In the genomic region with DNA sequence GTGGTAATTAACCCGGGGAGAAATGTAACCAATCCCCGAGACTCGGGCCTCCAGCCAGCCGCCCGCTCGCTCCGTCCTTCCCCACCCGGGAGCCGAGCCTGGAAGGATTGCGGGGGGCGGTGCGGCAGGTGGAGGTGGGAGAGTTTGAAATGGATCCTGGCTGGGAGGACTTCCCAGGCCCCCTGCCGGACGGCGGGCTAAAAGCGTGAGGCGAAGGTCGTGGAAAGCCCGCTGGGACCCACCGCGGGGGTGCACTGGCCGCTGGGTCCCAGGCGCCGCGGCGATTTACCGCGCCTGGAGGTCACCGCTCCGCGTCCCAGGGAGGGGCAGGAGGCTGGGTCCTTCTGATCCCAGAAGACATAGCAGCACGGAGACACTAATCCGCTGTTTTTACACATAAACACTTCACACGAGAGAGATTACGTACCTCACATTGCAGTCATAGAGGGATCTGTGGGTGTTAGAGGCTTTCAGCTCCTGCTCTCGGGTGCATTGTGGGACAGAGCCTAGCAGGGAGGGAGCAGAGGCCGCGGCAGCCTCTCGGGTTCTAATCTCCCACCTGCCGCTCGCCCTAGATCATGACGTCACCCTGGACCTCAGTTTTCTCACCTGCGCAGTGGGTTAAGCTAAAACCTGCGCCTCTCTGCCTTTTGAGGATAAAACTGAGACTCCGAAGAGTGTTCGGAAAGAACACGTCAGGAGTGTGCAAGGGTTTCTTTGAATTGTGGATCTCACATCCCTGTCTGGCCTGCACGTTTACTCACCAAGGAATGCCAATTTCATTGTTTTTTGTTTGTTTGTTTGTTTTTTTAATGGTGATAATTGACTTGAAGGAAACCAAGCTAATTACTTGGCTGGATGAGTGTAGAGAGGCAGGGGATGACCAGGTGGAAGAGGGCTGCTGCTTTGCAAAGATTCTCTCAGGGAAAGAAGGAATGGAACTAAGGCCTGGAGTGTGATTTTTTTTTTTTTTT, we compare ENCODE assay signal across 1 cellular context.
A peak's percentile ranks its signal among the peaks of the same experiment; 100 is the strongest.
TF ChIP-seq lines count a peak whose summit lies in the region.

No MANE protein-coding gene starts in this region.

TF ChIP-seq in HEK293, 187 proteins besides CTCF, POLR2A, EP300 and RAD21 (continued from another document):
- TF ChIP-seq ZNF518A (tag by site-specific recombination; conservative IDR thresholded peaks at IDR 0.05; ENCODE audit: low read depth) = no peak
- peak; percentile 87 for TF ChIP-seq SP7 (tag by site-specific recombination; IDR thresholded peaks at IDR 0.05)
- TF ChIP-seq ZNF398 (tag by site-specific recombination; IDR thresholded peaks at IDR 0.05) = peak; percentile 69
- TF ChIP-seq RBAK (tag by site-specific recombination; IDR thresholded peaks at IDR 0.05) = no peak
- no peak for TF ChIP-seq ZNF248 (tag by site-specific recombination; IDR thresholded peaks at IDR 0.05)
- TF ChIP-seq ZSCAN30 (tag by site-specific recombination; IDR thresholded peaks at IDR 0.05) = peak; percentile 88
- peak; percentile 93 for TF ChIP-seq SCRT2 (tag by site-specific recombination; IDR thresholded peaks at IDR 0.05)
- no peak for TF ChIP-seq ZNF292 (tag by site-specific recombination; IDR thresholded peaks at IDR 0.05; ENCODE audit: borderline replicate concordance, low read depth)
- no peak for TF ChIP-seq OVOL3 (tag by site-specific recombination; IDR thresholded peaks at IDR 0.05)
- no peak for TF ChIP-seq ZNF555 (tag by site-specific recombination; conservative IDR thresholded peaks at IDR 0.05)
- TF ChIP-seq MZF1 (tag by site-specific recombination; IDR thresholded peaks at IDR 0.05; ENCODE audit: borderline replicate concordance) = 0 out of 2 replicates have a peak, but pooled peaks have one; percentile 14
- TF ChIP-seq ZNF341 (tag by site-specific recombination; IDR thresholded peaks at IDR 0.05; ENCODE audit: low read depth) = peak; percentile 92
- TF ChIP-seq KLF1 (tag by site-specific recombination; IDR thresholded peaks at IDR 0.05) = peak; percentile 36
